In the genomic region with DNA sequence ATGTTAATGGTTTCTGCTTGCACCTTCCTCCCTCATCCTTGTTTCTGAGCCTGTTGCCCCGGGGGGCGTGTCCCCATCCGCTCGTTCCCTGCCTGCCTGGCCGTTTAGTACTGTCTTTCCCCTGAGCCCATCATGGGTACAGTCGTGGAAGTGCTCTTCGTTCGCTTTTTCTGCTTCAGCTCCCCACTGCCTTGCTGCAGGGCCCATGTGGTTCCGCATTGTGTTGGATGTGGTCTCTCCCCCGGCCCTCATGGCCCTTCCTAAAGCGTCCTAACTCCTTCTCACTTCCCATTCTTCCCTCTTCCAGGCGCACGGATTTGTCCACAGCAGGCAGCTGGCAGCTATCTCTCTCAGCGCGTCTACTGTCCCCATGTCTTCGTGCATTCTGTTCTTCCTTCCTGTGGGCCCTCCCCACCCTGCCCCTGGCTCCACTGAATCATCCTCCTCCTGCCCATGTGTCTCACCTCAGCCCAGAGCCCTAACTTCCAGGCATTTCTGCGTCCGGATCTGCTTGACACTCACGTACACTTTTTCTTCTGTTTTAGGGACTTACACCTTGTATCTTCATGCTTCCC, we compare ENCODE assay signal across 13 cellular contexts.
DNase-seq lines count a peak whose midpoint lies in the region; ATAC-seq and TF ChIP-seq lines count a peak whose summit lies in the region.
"Had no signal": no experiment of that assay in that cellular context is flagged by ENCODE, and none has a peak within 500 bp of the region (broad histone marks: within the 10 kb centered on the region; RNA-seq: fewer than 3 reads in every experiment).

No MANE protein-coding gene starts in this region.

- TF ChIP-seq CTCF in Peyer's patch (IDR thresholded peaks at IDR 0.05) (no peak), thyroid gland (IDR thresholded peaks at IDR 0.05) (no peak)

- peaks cover 40 to 88% (median 85%) of the 10 kb centered on the region in 4 donors for H3K4me1 Mint-ChIP-seq in naive thymus-derived CD8-positive, alpha-beta T cell

- no peaks in the 10 kb centered on the region for H3K27me3 Mint-ChIP-seq in naive thymus-derived CD8-positive, alpha-beta T cell

- peaks cover 0 to 29% (median 0%) of the 10 kb centered on the region in 3 donors for H3K36me3 ChIP-seq in Peyer's patch
- peaks cover 16 to 20% of the 10 kb centered on the region in 2 donors for H3K36me3 ChIP-seq in thyroid gland

- POLR2A ChIA-PET in naive thymus-derived CD8-positive, alpha-beta T cell (lab: Charles Lee) = interaction anchor here (1.0 to 7.4 kb wide), 8 partner anchors 9 to 97 kb away, joined by 3 to 74 read pairs (median 3); no protein-coding TSS in a partner anchor

- H3K27ac Mint-ChIP-seq in naive thymus-derived CD8-positive, alpha-beta T cell = peak overlapping the region in 7 of 10 donors; percentile 6 to 88 (median 47)
- H3K27ac Mint-ChIP-seq: activated T-helper 2 cell treated with anti-CD3 and anti-CD28 coated beads, Interferon-gamma antibody, Interleukin-2, Interleukin-4, amounts not matched to agents 10 μg/mL and 5 μg/mL and 100 μg/mL, durations not matched to agents 14 hours and 24 hours and 36 hours had no signal

- H3K9me3 ChIP-seq in Peyer's patch (no peaks in the 10 kb centered on the region), thyroid gland (no peaks in the 10 kb centered on the region)

- H3K4me3 ChIP-seq in Peyer's patch (no peak overlapping the region), thyroid gland (replicated peaks in 1 of 3) (no peak overlapping the region)
- H3K4me3 ChIP-seq: PC-9 had no signal

- no peaks in the 10 kb centered on the region for H3K27me3 ChIP-seq in Peyer's patch
- H3K27me3 ChIP-seq in thyroid gland = no peaks in the 10 kb centered on the region

- DNase-seq in Peyer's patch (no peak), thyroid gland (no peak), NCI-H1417 treated with DMSO at 0.1 percent for 48 hours (lab: John Stamatoyannopoulos, UW) (no peak), NCI-H510A (lab: John Stamatoyannopoulos, UW) (no peak)
- no peak for DNase-seq in naive thymus-derived CD8-positive, alpha-beta T cell
- DNase-seq: NCI-H1048; NCI-H226; PC-9; stimulated activated naive CD8-positive, alpha-beta T cell treated with anti-CD3 and anti-CD28 coated beads, Interleukin-15, Interleukin-2, amounts not matched to agents 100 U/mL and 50 U/mL, for 24 hours had no signal

- ATAC-seq in naive thymus-derived CD8-positive, alpha-beta T cell = no peak
- ATAC-seq in HG02970 (IDR thresholded peaks at IDR 0.05; ENCODE audit: low FRiP score, unreplicated experiment) (no peak), GM18520 (IDR thresholded peaks at IDR 0.05; ENCODE audit: unreplicated experiment) (no peak)
- ATAC-seq: stimulated activated naive CD8-positive, alpha-beta T cell treated with anti-CD3 and anti-CD28 coated beads, Interleukin-15, Interleukin-2, amounts not matched to agents 100 U/mL and 50 U/mL, for 24 hours had no signal

- H3K27ac ChIP-seq in Peyer's patch = peak overlapping the region; percentile 19 to 97 (median 86)
- H3K27ac ChIP-seq in cingulate gyrus (ENCODE audit: low read depth, low read length) = peak overlapping the region; percentile 100
- H3K27ac ChIP-seq in thyroid gland = peak overlapping the region; percentile 97 to 100 (median 99)
- H3K27ac ChIP-seq: PC-9 had no signal

- H3K9me3 Mint-ChIP-seq in naive thymus-derived CD8-positive, alpha-beta T cell = no peaks in the 10 kb centered on the region
- H3K9me3 Mint-ChIP-seq: activated T-helper 2 cell treated with anti-CD3 and anti-CD28 coated beads, Interferon-gamma antibody, Interleukin-2, Interleukin-4, amounts not matched to agents 10 μg/mL and 5 μg/mL and 100 μg/mL, durations not matched to agents 14 hours and 24 hours and 36 hours had no signal

- WGBS in thyroid gland, 2 donors = 91% methylated on average over 19 of the region's 19 CpGs

- H3K36me3 Mint-ChIP-seq in naive thymus-derived CD8-positive, alpha-beta T cell = no peaks in the 10 kb centered on the region

- peaks cover 14 to 82% (median 35%) of the 10 kb centered on the region in 4 donors for H3K4me1 ChIP-seq in Peyer's patch
- H3K4me1 ChIP-seq in thyroid gland = peaks cover 92 to 99% of the 10 kb centered on the region in 2 donors

- intact Hi-C loops in thyroid gland (cut with DNase I) = no loop called here

- peak overlapping the region in 5 of 10 donors; percentile 4 to 47 (median 16) for H3K4me3 Mint-ChIP-seq in naive thymus-derived CD8-positive, alpha-beta T cell

- TF ChIP-seq POLR2A in Peyer's patch (IDR thresholded peaks at IDR 0.05) (no peak), thyroid gland (IDR thresholded peaks at IDR 0.05) (no peak)
